ENCODE assay signal across 22 cellular contexts in the genomic region with DNA sequence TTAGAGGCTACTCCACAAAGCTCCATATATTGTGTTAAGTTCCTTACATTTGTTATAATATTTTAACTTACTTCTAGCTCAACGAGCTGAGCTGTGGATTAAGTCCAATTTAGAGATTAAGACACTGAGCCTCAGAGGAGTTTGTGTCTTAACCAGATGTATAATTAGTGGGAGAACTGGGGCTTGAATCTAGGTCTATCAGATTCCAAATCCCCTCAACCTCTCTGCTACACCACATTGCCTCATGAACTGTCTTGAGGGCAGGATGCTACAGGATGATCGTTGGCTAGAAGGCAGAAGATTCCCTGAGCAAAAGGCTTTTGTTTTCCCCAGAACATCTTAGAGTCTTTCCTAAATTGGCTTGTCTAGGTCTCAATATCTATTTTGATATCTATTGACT.
"Had no signal": no experiment of that assay in that cellular context is flagged by ENCODE, and none has a peak within 500 bp of the region (broad histone marks: within the 10 kb centered on the region; RNA-seq: fewer than 3 reads in every experiment).

No MANE protein-coding gene starts in this region.

- H3K27ac ChIP-seq: left ventricle myocardium inferior, ovary, right atrium auricular region, right lobe of liver, stomach, testis, thyroid gland, transverse colon, upper lobe of right lung had no signal

- DNase-seq: hypothalamus; immature natural killer cell; kidney; left ventricle myocardium inferior; mesendoderm; mucosa of descending colon; naive thymus-derived CD4-positive, alpha-beta T cell; ovary; right lobe of liver; stimulated activated CD4-positive, alpha-beta T cell treated with anti-CD3 and anti-CD28 coated beads, Interleukin-2, amount 100 ng/mL, for 24 hours; stimulated activated CD4-positive, alpha-beta T cell treated with anti-CD3 and anti-CD28 coated beads, Interleukin-4, amount 100 ng/mL, for 1 hour; stimulated activated naive B cell treated with anti-CD40 and anti-IgM and Interleukin-4, amounts not matched to agents 10 μg/mL and 1 μg/mL and 100 μg/mL, for 72 hours; stimulated activated naive CD8-positive, alpha-beta T cell treated with anti-CD3 and anti-CD28 coated beads, Interleukin-15, Interleukin-2, amounts not matched to agents 100 U/mL and 50 U/mL, for 24 hours; stomach; testis; thyroid gland; transverse colon; upper lobe of right lung had no signal

- H3K9me3 ChIP-seq: left ventricle myocardium inferior, mucosa of descending colon, ovary, right atrium auricular region, right lobe of liver, stomach, testis, thyroid gland, transverse colon, upper lobe of right lung had no signal

- H3K4me2 ChIP-seq: smooth muscle cell had no signal

- H3K4me3 ChIP-seq: left ventricle myocardium inferior, lung, mucosa of descending colon, ovary, right atrium auricular region, right lobe of liver, smooth muscle cell, stomach, testis, thyroid gland, transverse colon, upper lobe of right lung had no signal

- H3K4me1 ChIP-seq: left ventricle myocardium inferior, right atrium auricular region, right lobe of liver, stomach, testis, thyroid gland, transverse colon, upper lobe of right lung had no signal

- H3K27me3 ChIP-seq: ovary, right atrium auricular region, right lobe of liver, stomach, testis, thyroid gland, transverse colon, upper lobe of right lung had no signal

- H3K36me3 ChIP-seq: left ventricle myocardium inferior, ovary, right atrium auricular region, right lobe of liver, stomach, thyroid gland, transverse colon, upper lobe of right lung had no signal

- FAIRE-seq: urothelium cell line had no signal
